ENCODE assay signal across 16 cellular contexts in the genomic region with DNA sequence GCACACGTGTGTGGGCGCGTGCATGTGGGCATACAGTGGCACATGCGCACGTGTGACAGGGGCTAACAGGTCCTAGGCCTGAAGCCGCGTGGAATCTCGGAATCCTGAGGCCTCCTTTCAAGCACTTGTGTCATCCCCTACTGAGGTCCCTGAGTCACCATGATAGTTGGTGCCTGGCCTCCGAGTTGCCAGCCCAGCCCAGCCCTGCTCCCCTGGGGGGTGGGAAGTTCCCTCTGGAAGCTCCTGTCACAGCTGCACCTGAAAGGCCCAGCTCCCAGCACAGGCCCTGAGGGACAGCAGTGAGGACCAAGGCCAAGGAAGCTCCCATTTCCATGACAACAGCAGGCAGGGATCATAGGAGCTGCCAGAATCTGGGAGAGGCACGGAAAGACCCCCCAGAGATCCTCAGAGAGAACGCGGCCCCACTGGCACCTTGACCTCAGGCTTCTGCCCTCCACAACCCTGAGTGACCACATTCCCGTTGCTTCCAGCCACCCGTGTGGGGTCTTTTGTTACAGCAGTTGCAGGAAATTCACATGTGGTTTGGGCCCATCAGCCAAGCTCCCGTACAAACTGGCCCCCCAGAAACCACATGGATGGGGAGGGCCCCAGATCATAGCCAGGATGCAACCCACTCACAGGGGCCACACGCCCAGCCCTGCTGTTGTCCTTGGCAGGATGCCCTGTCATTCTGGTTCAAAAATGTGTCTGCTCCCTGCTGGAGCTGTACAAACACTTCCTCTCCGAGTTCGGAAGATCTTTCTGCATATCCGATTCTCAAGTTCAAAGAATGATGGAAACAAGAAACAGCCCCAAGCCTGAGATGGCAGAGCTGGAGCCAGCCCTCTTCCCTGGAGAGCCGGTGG. TPM values are rescaled to one million over a fixed set of nuclear protein-coding genes. Genes with fewer than 3 reads are reported as not detected.
A peak's percentile ranks its signal among the peaks of the same experiment; 100 is the strongest.
DNase-seq lines count a peak whose midpoint lies in the region; ATAC-seq and TF ChIP-seq lines count a peak whose summit lies in the region.
"Had no signal": no experiment of that assay in that cellular context is flagged by ENCODE, and none has a peak within 500 bp of the region (broad histone marks: within the 10 kb centered on the region; RNA-seq: fewer than 3 reads in every experiment).

No MANE protein-coding gene starts in this region.

- in situ Hi-C loops in astrocyte of the spinal cord (cut with HindIII; ENCODE audit: low sequenced_read_pairs): no loop called here

- DNase-seq in A673 (ENCODE audit: low spot score): peak; percentile 23
- peak; percentile 57 for DNase-seq in H7
- DNase-seq in astrocyte of the spinal cord (ENCODE audit: low read depth, low spot score): peak; percentile 73
- peak; percentile 7 for DNase-seq in medulla oblongata (ENCODE audit: extremely low spot score)
- no peak for DNase-seq in NCI-H187 treated with DMSO at 0.1 percent for 48 hours (lab: John Stamatoyannopoulos, UW)
- DNase-seq in SKM-1 treated with dmso at 0.1 percent for 144 hours (lab: John Stamatoyannopoulos, UW; ENCODE audit: unreplicated experiment): no peak
- DNase-seq in MV-4-11 (lab: John Stamatoyannopoulos, UW): no peak
- DNase-seq: activated CD4-positive, CD25-positive, alpha-beta regulatory T cell treated with anti-CD3 and anti-CD28 coated beads, Interleukin-2, amount 50 U/mL, for 72 hours; CD8-positive, alpha-beta T cell; glutamatergic neuron; midbrain; NCI-H1417 treated with DMSO at 0.1 percent for 48 hours; SIG-M5; spleen had no signal

- CTCF ChIA-PET in A673 (lab: Charles Lee): no interaction called here

- no TSS peak for BruUV-seq in A673 (replicated peaks; lab: Mats Ljungman, UMichigan)

- no peak for ATAC-seq in HG03139 (IDR thresholded peaks at IDR 0.05; ENCODE audit: unreplicated experiment)
- ATAC-seq: CD8-positive, alpha-beta T cell; GM12878 had no signal

- TF ChIP-seq CTCF in A673 (conservative IDR thresholded peaks at IDR 0.05; ENCODE audit: low read depth, low read length) (no peak), astrocyte of the spinal cord (IDR thresholded peaks at IDR 0.05; ENCODE audit: low read depth, low read length) (no peak)

- H3K36me3 ChIP-seq in A673 (ENCODE audit: insufficient read depth, low read length, poor library complexity, severe bottlenecking): no peaks in the 10 kb centered on the region
- no peaks in the 10 kb centered on the region for H3K36me3 ChIP-seq in H7 (replicated peaks; ENCODE audit: control insufficient read depth, insufficient read depth, low read length)
- H3K36me3 ChIP-seq: spleen had no signal

- POLR2A ChIA-PET in A673 (lab: Charles Lee; ENCODE audit: low non-redundant PET): no interaction called here

- no peak overlapping the region for H3K27ac ChIP-seq in A673 (ENCODE audit: low read depth, low read length, poor library complexity, severe bottlenecking)
- H3K27ac ChIP-seq: spleen had no signal

- H3K9me3 ChIP-seq in A673 (ENCODE audit: low read depth, low read length, poor library complexity, severe bottlenecking): no peaks in the 10 kb centered on the region
- H3K9me3 ChIP-seq: spleen had no signal

- H3K27me3 ChIP-seq in A673 (replicated peaks; ENCODE audit: insufficient read depth, low read depth, low read length, poor library complexity): peaks cover 18% of the 10 kb centered on the region
- H3K27me3 ChIP-seq in H7 (ENCODE audit: control insufficient read depth, insufficient read depth, low read length): no peaks in the 10 kb centered on the region

- H3K4me3 ChIP-seq in A673 (ENCODE audit: low read depth, low read length, poor library complexity, severe bottlenecking): no peak overlapping the region
- H3K4me3 ChIP-seq in H7 (ENCODE audit: insufficient read depth, low read depth, low read length): no peak overlapping the region
- no peak overlapping the region for H3K4me3 ChIP-seq in astrocyte of the spinal cord (ENCODE audit: low read depth, low read length)
- H3K4me3 ChIP-seq: GM12878, spleen had no signal

- no peaks in the 10 kb centered on the region for H3K4me1 ChIP-seq in A673 (ENCODE audit: insufficient read depth, low read length, poor library complexity, severe bottlenecking)

- intact Hi-C loops in A673 (cut with micrococcal nuclease; ENCODE audit: unreplicated experiment): no loop called here

RNA-seq across cellular contexts. Expression of a gene that starts 35.2 kb away (rescaled TPM):
- not detected in 2 replicates for total RNA-seq in A673 (2021)
- not detected in 2 replicates for total RNA-seq in H7 (2014; rRNA removed; shearing (Covaris generic))

Comparison
In these comparisons a context has a peak if more than half of its experiments do, and no peak if none do; other contexts are left out.
1. DNase-seq: peak in A673 (single experiment), H7 (single experiment), astrocyte of the spinal cord (single experiment) and medulla oblongata (single experiment); none in NCI-H187 treated with DMSO at 0.1 percent for 48 hours (single experiment), SKM-1 treated with dmso at 0.1 percent for 144 hours (single experiment) and MV-4-11 (single experiment).